7 cellular contexts compared by ENCODE assay signal in the genomic region with DNA sequence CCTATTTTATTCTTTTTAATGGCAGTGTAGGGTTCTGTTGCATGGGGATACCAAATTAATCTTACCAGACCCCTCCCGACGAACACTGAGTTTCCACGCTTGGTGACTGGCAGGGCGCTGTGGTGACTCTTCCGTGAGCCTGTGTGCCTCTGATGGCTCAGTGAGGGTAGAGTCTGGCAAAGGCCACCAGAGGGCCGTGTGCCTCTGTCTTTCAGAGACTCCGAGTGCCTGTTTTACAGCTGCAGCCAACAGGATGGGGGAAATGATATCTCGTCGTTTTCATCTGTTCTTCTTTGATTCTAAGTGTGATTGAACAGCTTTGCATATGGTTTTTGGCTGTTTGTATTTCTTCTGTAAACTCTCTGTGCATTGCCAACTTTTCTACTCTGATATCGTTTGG.
DNase-seq lines count a peak whose midpoint lies in the region; ATAC-seq, FAIRE-seq and TF ChIP-seq lines count a peak whose summit lies in the region.

No MANE protein-coding gene starts in this region.

- CTCF ChIA-PET in MCF 10A (lab: Yijun Ruan, JAX): interaction anchor here (0.5 to 3.0 kb wide), 10 partner anchors 16 to 740 kb away, joined by 3 to 17 read pairs (median 3); no protein-coding TSS in a partner anchor

- H3K4me1 Mint-ChIP-seq in T-helper 2 cell treated with Interferon-gamma antibody and Interleukin-4, amounts not matched to agents 5 μg/mL and 100 μg/mL, for 36 hours (ENCODE audit: low read depth): peaks cover 17% of the 10 kb centered on the region
- peaks cover 5% of the 10 kb centered on the region for H3K4me1 Mint-ChIP-seq in MCF 10A (ENCODE audit: insufficient read depth, unreplicated experiment)

- H3K9me3 ChIP-seq in HAP-1 (no peaks in the 10 kb centered on the region), Loucy (ENCODE audit: insufficient read depth, low read depth, low read length) (no peaks in the 10 kb centered on the region)

- H3K36me3 ChIP-seq in HAP-1 (replicated peaks): peaks cover 32% of the 10 kb centered on the region
- H3K36me3 ChIP-seq in Loucy (ENCODE audit: insufficient read depth, low read length): peaks cover 34% of the 10 kb centered on the region; the same call in 1 of the 2 replicates

- peak; percentile 99 for ATAC-seq in left colon

- DNase-seq in GM12892 (ENCODE audit: insufficient read length): peak; percentile 50
- DNase-seq in HAP-1 (ENCODE audit: low spot score in 2 of 2): peak; percentile 18 to 42
- peak; percentile 58 for DNase-seq in T-helper 2 cell treated with Interferon-gamma antibody and Interleukin-4, amounts not matched to agents 5 μg/mL and 100 μg/mL, for 36 hours (ENCODE audit: low spot score)
- DNase-seq in MCF 10A (ENCODE audit: unreplicated experiment): peak; percentile 5
- peak; percentile 48 to 67 for DNase-seq in left colon
- DNase-seq in stimulated activated CD4-positive, alpha-beta T cell treated with anti-CD3 and anti-CD28 coated beads, Interleukin-4, amount 100 ng/mL, for 48 hours (ENCODE audit: low read depth in 2 of 2): peak; percentile 4 to 14

- no peaks in the 10 kb centered on the region for H3K9me3 Mint-ChIP-seq in T-helper 2 cell treated with Interferon-gamma antibody and Interleukin-4, amounts not matched to agents 5 μg/mL and 100 μg/mL, for 36 hours
- no peaks in the 10 kb centered on the region for H3K9me3 Mint-ChIP-seq in MCF 10A (ENCODE audit: unreplicated experiment)

- intact Hi-C loops in MCF 10A (cut with micrococcal nuclease) (loop anchor here (5.0 kb wide), 1 partner anchor 780 kb away; no protein-coding TSS in a partner anchor), left colon (cut with DNase I, micrococcal nuclease) (no loop called here)

- peak; percentile 94 for FAIRE-seq in GM12892 (lab: Jason Lieb, UNC)

- POLR2A ChIA-PET in MCF 10A (lab: Yijun Ruan, JAX): no interaction called here

- H3K79me2 ChIP-seq in Loucy (ENCODE audit: insufficient read depth, low read length): no peaks in the 10 kb centered on the region

- peak overlapping the region; percentile 53 for H3K27ac Mint-ChIP-seq in T-helper 2 cell treated with Interferon-gamma antibody and Interleukin-4, amounts not matched to agents 5 μg/mL and 100 μg/mL, for 36 hours
- no peak overlapping the region for H3K27ac Mint-ChIP-seq in MCF 10A (ENCODE audit: low read depth, unreplicated experiment)

- H3K4me1 ChIP-seq in HAP-1 (no peaks in the 10 kb centered on the region), Loucy (ENCODE audit: insufficient read depth, low read length, poor library complexity, severe bottlenecking) (no peaks in the 10 kb centered on the region)

- H3K9me2 ChIP-seq in Loucy (replicated peaks; ENCODE audit: low read depth, low read length): no peaks in the 10 kb centered on the region

- H3K4me3 Mint-ChIP-seq in T-helper 2 cell treated with Interferon-gamma antibody and Interleukin-4, amounts not matched to agents 5 μg/mL and 100 μg/mL, for 36 hours: peak overlapping the region; percentile 30
- H3K4me3 Mint-ChIP-seq in MCF 10A (ENCODE audit: unreplicated experiment): no peak overlapping the region

- peak overlapping the region; percentile 23 for H3K4me2 ChIP-seq in Loucy (ENCODE audit: low read depth, low read length, poor library complexity, severe bottlenecking)

- no peak overlapping the region for H3K9ac ChIP-seq in Loucy (ENCODE audit: low read depth, low read length, poor library complexity, severe bottlenecking)

- in situ Hi-C loops in HAP-1 (cut with MboI; ENCODE audit: low sequenced_read_pairs): no loop called here

- H3K27me3 ChIP-seq in HAP-1 (ENCODE audit: low read depth) (no peaks in the 10 kb centered on the region), Loucy (ENCODE audit: insufficient read depth, low read length, poor library complexity, severe bottlenecking) (no peaks in the 10 kb centered on the region)

- H2AFZ ChIP-seq in Loucy (ENCODE audit: low read length): no peak overlapping the region

- no peak for TF ChIP-seq POLR2A in GM12892 (IDR thresholded peaks at IDR 0.05; ENCODE audit: low read depth, low read length)

- peaks cover 39% of the 10 kb centered on the region for H3K36me3 Mint-ChIP-seq in T-helper 2 cell treated with Interferon-gamma antibody and Interleukin-4, amounts not matched to agents 5 μg/mL and 100 μg/mL, for 36 hours (ENCODE audit: low read depth)
- peaks cover 77% of the 10 kb centered on the region for H3K36me3 Mint-ChIP-seq in MCF 10A (ENCODE audit: insufficient read depth, unreplicated experiment)

- no peaks in the 10 kb centered on the region for H3K27me3 Mint-ChIP-seq in T-helper 2 cell treated with Interferon-gamma antibody and Interleukin-4, amounts not matched to agents 5 μg/mL and 100 μg/mL, for 36 hours (ENCODE audit: low read depth)
- H3K27me3 Mint-ChIP-seq in MCF 10A (ENCODE audit: insufficient read depth, unreplicated experiment): no peaks in the 10 kb centered on the region

- no peaks in the 10 kb centered on the region for H3F3A ChIP-seq in Loucy (ENCODE audit: low read depth)

- no TSS peak for BruUV-seq in MCF 10A (replicated peaks; lab: Mats Ljungman, UMichigan)

- TF ChIP-seq CTCF in Loucy (conservative IDR thresholded peaks at IDR 0.05; ENCODE audit: low read length): peak; percentile 95
- TF ChIP-seq CTCF in MCF 10A (IDR thresholded peaks at IDR 0.05; ENCODE audit: unreplicated experiment): peak; percentile 10

- no peaks in the 10 kb centered on the region for H4K20me1 ChIP-seq in Loucy (ENCODE audit: insufficient read depth, low read length, poor library complexity, severe bottlenecking)

- H3K4me3 ChIP-seq in HAP-1 (no peak overlapping the region), Loucy (ENCODE audit: low read length, poor library complexity, severe bottlenecking) (no peak overlapping the region)

Comparison
In these comparisons a context has a peak if more than half of its experiments do, and no peak if none do; other contexts are left out.
1. DNase-seq: peak in every context shown above with its lines; median percentile 58 in T-helper 2 cell treated with Interferon-gamma antibody and Interleukin-4, amounts not matched to agents 5 μg/mL and 100 μg/mL, for 36 hours; 58 in left colon; 50 in GM12892; 30 in HAP-1; 9 in stimulated activated CD4-positive, alpha-beta T cell treated with anti-CD3 and anti-CD28 coated beads, Interleukin-4, amount 100 ng/mL, for 48 hours; 5 in MCF 10A.